Comparison of ENCODE assay signal across 18 cellular contexts in genomic region chr12:46553911-46554310, GRCh38.
A peak's percentile ranks its signal among the peaks of the same experiment; 100 is the strongest.
DNase-seq lines count a peak whose midpoint lies in the region; ATAC-seq and TF ChIP-seq lines count a peak whose summit lies in the region.
"Had no signal": no experiment of that assay in that cellular context is flagged by ENCODE, and none has a peak within 500 bp of the region (broad histone marks: within the 10 kb centered on the region; RNA-seq: fewer than 3 reads in every experiment).

No MANE protein-coding gene starts in this region.

- no peaks in the 10 kb centered on the region for H3K27me3 ChIP-seq in mammary epithelial cell (ENCODE audit: insufficient read depth, low read length)
- no peaks in the 10 kb centered on the region for H3K27me3 ChIP-seq in foreskin keratinocyte
- no peaks in the 10 kb centered on the region for H3K27me3 ChIP-seq in tibial artery
- H3K27me3 ChIP-seq: upper lobe of left lung had no signal

- H3K4me3 ChIP-seq in mammary epithelial cell (replicated peaks in 1 of 3; ENCODE audit: insufficient read depth in 1 of 3, low read depth in 2 of 3, low read length in 3 of 3) (no peak overlapping the region), tibial artery (no peak overlapping the region)
- H3K4me3 ChIP-seq: lung, upper lobe of left lung had no signal

- CTCF ChIA-PET in mammary epithelial cell (lab: Charles Lee; ENCODE audit: low non-redundant PET): no interaction called here

- DNase-seq in activated naive CD4-positive, alpha-beta T cell (lab: John Stamatoyannopoulos, UW): no peak
- peak; percentile 20 for DNase-seq in mammary epithelial cell
- DNase-seq in foreskin keratinocyte: peak in 1 of 2 donors; percentile 34
- DNase-seq in tibial artery: no peak
- no peak for DNase-seq in NCI-H526 (lab: John Stamatoyannopoulos, UW)
- DNase-seq in NCI-H2081 treated with DMSO at 0.1 percent for 48 hours (lab: John Stamatoyannopoulos, UW): no peak
- DNase-seq: cerebellar nuclear complex; naive thymus-derived CD8-positive, alpha-beta T cell; NCI-H345; SIG-M5; stimulated activated naive CD4-positive, alpha-beta T cell; upper lobe of left lung had no signal

- WGBS in mammary epithelial cell (ENCODE audit: low coverage, missing lambda C conversion rate): 43% methylated on average over 1 of the region's 1 CpG

- no peaks in the 10 kb centered on the region for H3K27me3 Mint-ChIP-seq in activated naive CD4-positive, alpha-beta T cell treated with anti-CD3 and anti-CD28 coated beads, Interleukin-2, amount 50 U/mL, for 24 hours
- H3K27me3 Mint-ChIP-seq: naive thymus-derived CD8-positive, alpha-beta T cell; progenitor cell of endocrine pancreas had no signal

- H3K79me2 ChIP-seq in mammary epithelial cell (ENCODE audit: insufficient read depth, low read length): no peaks in the 10 kb centered on the region

- no peaks in the 10 kb centered on the region for H4K20me1 ChIP-seq in mammary epithelial cell (ENCODE audit: insufficient read depth, low read length)

- intact Hi-C loops in mammary epithelial cell (cut with micrococcal nuclease) (no loop called here), tibial artery (cut with DNase I; ENCODE audit: low total_unique reads) (no loop called here)

- H3K9ac ChIP-seq in mammary epithelial cell (ENCODE audit: insufficient read depth, low read length): no peak overlapping the region

- H3K9me3 ChIP-seq in mammary epithelial cell (replicated peaks; ENCODE audit: insufficient read depth, low read length): no peaks in the 10 kb centered on the region
- no peaks in the 10 kb centered on the region for H3K9me3 ChIP-seq in tibial artery
- H3K9me3 ChIP-seq: upper lobe of left lung had no signal

- no TSS peak for BruUV-seq in mammary epithelial cell (replicated peaks; lab: Mats Ljungman, UMichigan)

- H3K4me1 ChIP-seq in mammary epithelial cell (ENCODE audit: insufficient read depth, low read length) (peaks cover 91% of the 10 kb centered on the region), foreskin keratinocyte (peaks cover 82% of the 10 kb centered on the region), tibial artery (peaks cover 0 to 58% (median 34%) of the 10 kb centered on the region in 4 donors)
- H3K4me1 ChIP-seq: upper lobe of left lung had no signal

- TF ChIP-seq CTCF in mammary epithelial cell (conservative IDR thresholded peaks at IDR 0.05 in 1 of 2, IDR thresholded peaks at IDR 0.05 in 1 of 2; ENCODE audit: extremely low read depth in 1 of 2, insufficient read depth in 1 of 2, low read depth in 1 of 2, low read length in 2 of 2): no peak
- TF ChIP-seq CTCF in foreskin keratinocyte (conservative IDR thresholded peaks at IDR 0.05): no peak
- TF ChIP-seq CTCF in tibial artery (IDR thresholded peaks at IDR 0.05): no peak

- peak overlapping the region; percentile 37 for H3K27ac Mint-ChIP-seq in activated naive CD4-positive, alpha-beta T cell treated with anti-CD3 and anti-CD28 coated beads, Interleukin-2, amount 50 U/mL, for 24 hours
- H3K27ac Mint-ChIP-seq: CD14-positive monocyte; naive thymus-derived CD8-positive, alpha-beta T cell; progenitor cell of endocrine pancreas had no signal

- H3K36me3 ChIP-seq in mammary epithelial cell (ENCODE audit: insufficient read depth, low read length) (no peaks in the 10 kb centered on the region), tibial artery (no peaks in the 10 kb centered on the region)
- H3K36me3 ChIP-seq: upper lobe of left lung had no signal

- H3K36me3 Mint-ChIP-seq in activated naive CD4-positive, alpha-beta T cell treated with anti-CD3 and anti-CD28 coated beads, Interleukin-2, amount 50 U/mL, for 24 hours: peaks cover 3% of the 10 kb centered on the region
- H3K36me3 Mint-ChIP-seq: CD14-positive monocyte had no signal

- peaks cover 73% of the 10 kb centered on the region for H3K4me1 Mint-ChIP-seq in activated naive CD4-positive, alpha-beta T cell treated with anti-CD3 and anti-CD28 coated beads, Interleukin-2, amount 50 U/mL, for 24 hours

- in situ Hi-C loops in mammary epithelial cell (cut with MboI; ENCODE audit: low sequenced_read_pairs in 2 of 2): loop anchor here in 1 of 2 donors (5.0 to 25.0 kb wide), 4 partner anchors 113 to 458 kb away; partner anchors contain the start of gene SLC38A1

- H2AFZ ChIP-seq in mammary epithelial cell (ENCODE audit: low read depth, low read length): no peak overlapping the region

- ATAC-seq in foreskin keratinocyte (no peak), GM21737 (IDR thresholded peaks at IDR 0.05; ENCODE audit: unreplicated experiment) (no peak)
- ATAC-seq: naive thymus-derived CD8-positive, alpha-beta T cell had no signal

- H3K27ac ChIP-seq in mammary epithelial cell (ENCODE audit: insufficient read depth, low read depth, low read length) (peak overlapping the region; percentile 99), foreskin keratinocyte (peak overlapping the region; percentile 98), tibial artery (peak overlapping the region; percentile 52 to 56)
- H3K27ac ChIP-seq: 22Rv1, upper lobe of left lung had no signal

- H3K4me3 Mint-ChIP-seq in activated naive CD4-positive, alpha-beta T cell treated with anti-CD3 and anti-CD28 coated beads, Interleukin-2, amount 50 U/mL, for 24 hours: no peak overlapping the region
- H3K4me3 Mint-ChIP-seq: CD14-positive monocyte; naive thymus-derived CD8-positive, alpha-beta T cell had no signal

- dilution Hi-C loops in mammary epithelial cell (cut with HindIII; ENCODE audit: low sequenced_read_pairs): no loop called here

- H3K9me3 Mint-ChIP-seq in activated naive CD4-positive, alpha-beta T cell treated with anti-CD3 and anti-CD28 coated beads, Interleukin-2, amount 50 U/mL, for 24 hours: no peaks in the 10 kb centered on the region

- H3K4me2 ChIP-seq in mammary epithelial cell (ENCODE audit: insufficient read depth, low read depth, low read length): peak overlapping the region; percentile 4
